ENCODE assay signal across 8 cellular contexts in genomic region chr1:40592107-40592773, GRCh38.
A peak's percentile ranks its signal among the peaks of the same experiment; 100 is the strongest.
DNase-seq lines count a peak whose midpoint lies in the region; ATAC-seq and TF ChIP-seq lines count a peak whose summit lies in the region.

No MANE protein-coding gene starts in this region.

- H3K27me3 Mint-ChIP-seq in T-helper 17 cell = peaks cover 7% of the 10 kb centered on the region

- H3K27me3 ChIP-seq in DOHH2 (ENCODE audit: control insufficient read depth, low read length) (peaks cover 16% of the 10 kb centered on the region; the same call in 1 of the 2 replicates), SU-DHL-6 (ENCODE audit: low read length) (no peaks in the 10 kb centered on the region), cardiac muscle cell (peaks cover 57% of the 10 kb centered on the region)

- H3K27ac ChIP-seq in DOHH2 (ENCODE audit: low read depth, low read length) (no peak overlapping the region), SU-DHL-6 (ENCODE audit: low read depth, low read length) (no peak overlapping the region), cardiac muscle cell (no peak overlapping the region)

- no peak overlapping the region for H3K27ac Mint-ChIP-seq in T-helper 17 cell

- H3K36me3 ChIP-seq in DOHH2 (ENCODE audit: control insufficient read depth, low read length) = no peaks in the 10 kb centered on the region
- no peaks in the 10 kb centered on the region for H3K36me3 ChIP-seq in SU-DHL-6 (ENCODE audit: low read length)
- H3K36me3 ChIP-seq in cardiac muscle cell = no peaks in the 10 kb centered on the region

- no peak overlapping the region for H3K4me3 Mint-ChIP-seq in T-helper 17 cell

- DNase-seq in LNCaP clone FGC (ENCODE audit: low read depth) (peak; percentile 95), cardiac muscle cell (ENCODE audit: low read depth in 1 of 2, low spot score in 1 of 2) (peak in 1 of 2 donors; percentile 48), stromal cell of bone marrow (ENCODE audit: low read depth) (peak; percentile 19), COLO668 (lab: John Stamatoyannopoulos, UW; ENCODE audit: unreplicated experiment) (no peak), T-helper 17 cell (no peak)

- H3K9me2 ChIP-seq in DOHH2 (replicated peaks; ENCODE audit: control insufficient read depth, low read length) (no peaks in the 10 kb centered on the region), SU-DHL-6 (replicated peaks; ENCODE audit: insufficient read depth, low read length) (no peaks in the 10 kb centered on the region)

- H3K36me3 Mint-ChIP-seq in T-helper 17 cell (ENCODE audit: low read depth) = no peaks in the 10 kb centered on the region

- H3K4me2 ChIP-seq in DOHH2 (ENCODE audit: low read length) (no peak overlapping the region), SU-DHL-6 (ENCODE audit: low read depth, low read length, poor library complexity, severe bottlenecking) (no peak overlapping the region)

- H3K4me3 ChIP-seq in DOHH2 (ENCODE audit: low read length) (no peak overlapping the region), LNCaP clone FGC (ENCODE audit: low read depth, low read length) (no peak overlapping the region), SU-DHL-6 (ENCODE audit: insufficient read depth, low read length, poor library complexity, severe bottlenecking) (no peak overlapping the region), cardiac muscle cell (no peak overlapping the region)

- no peaks in the 10 kb centered on the region for H3F3A ChIP-seq in DOHH2 (ENCODE audit: control insufficient read depth, insufficient read depth)
- no peaks in the 10 kb centered on the region for H3F3A ChIP-seq in SU-DHL-6 (ENCODE audit: insufficient read depth)

- no peaks in the 10 kb centered on the region for H4K20me1 ChIP-seq in DOHH2 (ENCODE audit: control insufficient read depth, insufficient read depth, low read depth, low read length)
- no peaks in the 10 kb centered on the region for H4K20me1 ChIP-seq in SU-DHL-6 (ENCODE audit: low read depth, low read length)

- H3K9me3 ChIP-seq in DOHH2 (ENCODE audit: control insufficient read depth, insufficient read depth, low read length) (no peaks in the 10 kb centered on the region), SU-DHL-6 (ENCODE audit: insufficient read depth, low read length) (no peaks in the 10 kb centered on the region), cardiac muscle cell (ENCODE audit: low read depth) (no peaks in the 10 kb centered on the region), T-helper 17 cell (ENCODE audit: control insufficient read depth, low read length, poor library complexity, severe bottlenecking) (no peaks in the 10 kb centered on the region)

- H3K4me1 Mint-ChIP-seq in T-helper 17 cell = peaks cover 10% of the 10 kb centered on the region

- H2AFZ ChIP-seq in SU-DHL-6 (ENCODE audit: low read depth, low read length, severe bottlenecking) = no peak overlapping the region

- H3K79me2 ChIP-seq in DOHH2 (ENCODE audit: control insufficient read depth, low read length) (no peaks in the 10 kb centered on the region), SU-DHL-6 (ENCODE audit: insufficient read depth, low read length) (no peaks in the 10 kb centered on the region)

- no peak overlapping the region for H3K9ac ChIP-seq in SU-DHL-6 (ENCODE audit: low read length)

- ATAC-seq in GM19467 (IDR thresholded peaks at IDR 0.05; ENCODE audit: unreplicated experiment) (no peak), T-helper 17 cell (no peak)

- H3K4me1 ChIP-seq in DOHH2 (ENCODE audit: control insufficient read depth, low read length) = no peaks in the 10 kb centered on the region
- H3K4me1 ChIP-seq in cardiac muscle cell (ENCODE audit: low read depth) = peaks cover 4% of the 10 kb centered on the region

- TF ChIP-seq CTCF in DOHH2 (IDR thresholded peaks at IDR 0.05; ENCODE audit: low read depth, low read length, poor library complexity, severe bottlenecking) = peak; percentile 51
- TF ChIP-seq CTCF in LNCaP clone FGC (IDR thresholded peaks at IDR 0.05; ENCODE audit: control insufficient read depth, extremely low read depth, insufficient read depth) = peak; percentile 78
- TF ChIP-seq CTCF in SU-DHL-6 (IDR thresholded peaks at IDR 0.05; ENCODE audit: insufficient read depth, low read length, poor library complexity, severe bottlenecking) = peak; percentile 35
- peak; percentile 46 for TF ChIP-seq CTCF in cardiac muscle cell (IDR thresholded peaks at IDR 0.05; ENCODE audit: low read depth, low read length)

Comparison
In these comparisons a context has a peak if more than half of its experiments do, and no peak if none do; other contexts are left out.
1. DNase-seq: peak in LNCaP clone FGC (single experiment) and stromal cell of bone marrow (single experiment); none in COLO668 (single experiment) and T-helper 17 cell (0 of 3).
2. Peak in every context shown above with its lines, with median percentiles within 50 percentile points of each other: CTCF ChIP-seq.